In the genomic region with DNA sequence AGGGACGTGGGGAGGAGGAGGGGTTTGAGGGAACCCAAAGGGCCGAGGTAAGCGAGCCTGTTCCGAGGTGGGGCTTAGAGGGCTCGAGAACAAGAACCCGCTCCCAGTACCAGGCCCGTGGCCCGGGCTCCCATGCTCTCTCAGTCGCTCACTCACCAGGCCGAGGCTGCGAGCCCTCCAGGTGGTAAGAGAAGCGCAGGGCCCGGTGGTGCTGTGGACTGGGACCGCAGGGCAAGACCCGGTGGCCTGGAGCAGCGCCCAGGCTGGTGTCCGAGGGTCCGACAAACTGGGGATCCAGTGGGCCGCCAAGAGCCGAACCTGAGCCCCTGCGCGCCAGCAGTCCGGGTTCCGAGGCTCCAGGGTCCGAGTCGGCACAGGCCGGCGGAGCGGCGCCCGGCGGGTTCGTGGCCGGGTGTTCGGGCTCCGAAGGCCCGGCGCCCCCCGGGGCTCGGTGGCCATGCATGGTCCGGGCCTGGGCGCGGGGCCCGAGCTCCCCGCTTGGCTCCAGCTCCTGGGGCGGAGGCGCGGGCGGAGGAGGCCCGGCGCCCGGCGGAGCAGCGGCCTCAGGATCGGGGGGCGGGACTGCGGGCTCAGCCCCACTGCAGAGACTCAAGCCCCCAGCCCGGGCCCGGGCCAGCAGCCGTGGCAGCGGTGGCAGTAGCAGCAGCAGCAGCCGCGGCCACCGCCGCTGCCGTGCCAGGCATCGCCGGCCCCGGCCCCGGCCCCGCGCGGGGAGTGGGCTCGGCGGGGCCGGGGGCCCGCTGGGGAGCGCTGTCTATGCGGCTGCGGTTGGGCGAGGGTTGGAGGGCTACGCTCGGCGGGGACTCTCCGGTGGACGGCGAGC, we compare ENCODE assay signal across 8 cellular contexts. TPM values are rescaled to one million over a fixed set of nuclear protein-coding genes. Genes with fewer than 3 reads are reported as not detected.
DNase-seq lines count a peak whose midpoint lies in the region; ATAC-seq lines count a peak whose summit lies in the region.

No MANE protein-coding gene starts in this region.

- CTCF ChIA-PET in activated CD8-positive, alpha-beta memory T cell treated with anti-CD3 and anti-CD28 coated beads, Interleukin-2, amount 10 ng/mL, durations not matched to agents 7 days and 5 days (lab: Charles Lee) = no interaction called here

- H3K27me3 Mint-ChIP-seq in activated CD8-positive, alpha-beta memory T cell treated with anti-CD3 and anti-CD28 coated beads, Interleukin-2, amount 10 ng/mL, durations not matched to agents 7 days and 5 days = peaks cover 44% of the 10 kb centered on the region

- ATAC-seq in activated CD8-positive, alpha-beta memory T cell treated with anti-CD3 and anti-CD28 coated beads, Interleukin-2, amount 10 ng/mL, durations not matched to agents 7 days and 5 days = no peak
- peak; percentile 29 to 40 for ATAC-seq in activated naive CD4-positive, alpha-beta T cell treated with anti-CD3 and anti-CD28 coated beads, Interleukin-2, amount 50 U/mL, for 72 hours
- peak; percentile 42 for ATAC-seq in left ventricle myocardium superior
- peak; percentile 37 for ATAC-seq in sciatic nerve
- ATAC-seq in HG02798 (IDR thresholded peaks at IDR 0.05; ENCODE audit: poor library complexity, unreplicated experiment) = no peak

- no peak overlapping the region for H3K27ac Mint-ChIP-seq in activated CD8-positive, alpha-beta memory T cell treated with anti-CD3 and anti-CD28 coated beads, Interleukin-2, amount 10 ng/mL, durations not matched to agents 7 days and 5 days
- no peak overlapping the region for H3K27ac Mint-ChIP-seq in activated naive CD4-positive, alpha-beta T cell treated with anti-CD3 and anti-CD28 coated beads, Interleukin-2, amount 50 U/mL, for 72 hours

- no peak for DNase-seq in activated CD8-positive, alpha-beta memory T cell treated with anti-CD3 and anti-CD28 coated beads, Interleukin-2, amount 10 ng/mL, durations not matched to agents 7 days and 5 days
- no peak for DNase-seq in activated CD8-positive, alpha-beta memory T cell treated with anti-CD3 and anti-CD28 coated beads, Interleukin-2, amount 50 U/mL, for 48 hours
- DNase-seq in activated naive CD4-positive, alpha-beta T cell treated with anti-CD3 and anti-CD28 coated beads, Interleukin-2, amount 50 U/mL, for 72 hours (ENCODE audit: low spot score in 2 of 2) = no peak
- peak; percentile 55 for DNase-seq in left ventricle myocardium superior
- no peak for DNase-seq in sciatic nerve (ENCODE audit: low spot score)
- no peak for DNase-seq in Kasumi-1 (lab: John Stamatoyannopoulos, UW)
- DNase-seq in mesenteric fat pad (ENCODE audit: low spot score) = no peak

- H3K4me1 Mint-ChIP-seq in activated CD8-positive, alpha-beta memory T cell treated with anti-CD3 and anti-CD28 coated beads, Interleukin-2, amount 10 ng/mL, durations not matched to agents 7 days and 5 days = no peaks in the 10 kb centered on the region

- H3K36me3 Mint-ChIP-seq in activated CD8-positive, alpha-beta memory T cell treated with anti-CD3 and anti-CD28 coated beads, Interleukin-2, amount 10 ng/mL, durations not matched to agents 7 days and 5 days = no peaks in the 10 kb centered on the region
- H3K36me3 Mint-ChIP-seq in activated naive CD4-positive, alpha-beta T cell treated with anti-CD3 and anti-CD28 coated beads, Interleukin-2, amount 50 U/mL, for 72 hours = no peaks in the 10 kb centered on the region

- H3K9me3 Mint-ChIP-seq in activated CD8-positive, alpha-beta memory T cell treated with anti-CD3 and anti-CD28 coated beads, Interleukin-2, amount 10 ng/mL, durations not matched to agents 7 days and 5 days (ENCODE audit: low read depth) = no peaks in the 10 kb centered on the region
- H3K9me3 Mint-ChIP-seq in activated naive CD4-positive, alpha-beta T cell treated with anti-CD3 and anti-CD28 coated beads, Interleukin-2, amount 50 U/mL, for 72 hours = no peaks in the 10 kb centered on the region

- H3K4me3 Mint-ChIP-seq in activated CD8-positive, alpha-beta memory T cell treated with anti-CD3 and anti-CD28 coated beads, Interleukin-2, amount 10 ng/mL, durations not matched to agents 7 days and 5 days = peak overlapping the region; percentile 44

- intact Hi-C loops in left ventricle myocardium superior (cut with micrococcal nuclease) = no loop called here
- intact Hi-C loops in sciatic nerve (cut with DNase I) = no loop called here

RNA-seq across cellular contexts. Expression of a gene that starts 0.8 kb away (rescaled TPM):
- under 1 TPM in 1 of 2 experiments, not detected in 1; 0.12 TPM for total RNA-seq in activated CD8-positive, alpha-beta memory T cell treated with anti-CD3 and anti-CD28 coated beads, Interleukin-2, amount 10 ng/mL, durations not matched to agents 7 days and 5 days
- under 1 TPM; 0.27 to 0.31 TPM for total RNA-seq in activated naive CD4-positive, alpha-beta T cell treated with anti-CD3 and anti-CD28 coated beads, Interleukin-2, amount 50 U/mL, for 72 hours
- total RNA-seq in left ventricle myocardium superior (6.3 TPM), sciatic nerve (7.3 TPM), mesenteric fat pad (5.0 TPM)

RNA-seq across cellular contexts. Expression of a gene that starts 34.8 kb away (rescaled TPM):
- total RNA-seq in activated CD8-positive, alpha-beta memory T cell treated with anti-CD3 and anti-CD28 coated beads, Interleukin-2, amount 10 ng/mL, durations not matched to agents 7 days and 5 days = 10 to 100 TPM; 40.6 to 53.9 TPM
- 10 to 100 TPM; 47.6 to 55.3 TPM for total RNA-seq in activated naive CD4-positive, alpha-beta T cell treated with anti-CD3 and anti-CD28 coated beads, Interleukin-2, amount 50 U/mL, for 72 hours
- 19.9 TPM for total RNA-seq in left ventricle myocardium superior
- total RNA-seq in sciatic nerve = 27.7 TPM
- 34.7 TPM for total RNA-seq in mesenteric fat pad

RNA-seq across cellular contexts. Expression of a gene that starts 55.0 kb away (rescaled TPM):
- total RNA-seq in activated CD8-positive, alpha-beta memory T cell treated with anti-CD3 and anti-CD28 coated beads, Interleukin-2, amount 10 ng/mL, durations not matched to agents 7 days and 5 days = 10 to 100 TPM; 30.1 to 35.7 TPM
- total RNA-seq in activated naive CD4-positive, alpha-beta T cell treated with anti-CD3 and anti-CD28 coated beads, Interleukin-2, amount 50 U/mL, for 72 hours = 10 to 100 TPM; 26.8 to 31.5 TPM
- total RNA-seq in left ventricle myocardium superior = 39.7 TPM
- 39.3 TPM for total RNA-seq in sciatic nerve
- total RNA-seq in mesenteric fat pad = 31.4 TPM

Comparison
In these comparisons a context has a peak if more than half of its experiments do, and no peak if none do; other contexts are left out.
1. ATAC-seq: peak in activated naive CD4-positive, alpha-beta T cell treated with anti-CD3 and anti-CD28 coated beads, Interleukin-2, amount 50 U/mL, for 72 hours (2 of 2), left ventricle myocardium superior (single experiment) and sciatic nerve (single experiment); none in activated CD8-positive, alpha-beta memory T cell treated with anti-CD3 and anti-CD28 coated beads, Interleukin-2, amount 10 ng/mL, durations not matched to agents 7 days and 5 days (single experiment) and HG02798 (single experiment).